Comparison of ENCODE assay signal across 23 cellular contexts in the genomic region with DNA sequence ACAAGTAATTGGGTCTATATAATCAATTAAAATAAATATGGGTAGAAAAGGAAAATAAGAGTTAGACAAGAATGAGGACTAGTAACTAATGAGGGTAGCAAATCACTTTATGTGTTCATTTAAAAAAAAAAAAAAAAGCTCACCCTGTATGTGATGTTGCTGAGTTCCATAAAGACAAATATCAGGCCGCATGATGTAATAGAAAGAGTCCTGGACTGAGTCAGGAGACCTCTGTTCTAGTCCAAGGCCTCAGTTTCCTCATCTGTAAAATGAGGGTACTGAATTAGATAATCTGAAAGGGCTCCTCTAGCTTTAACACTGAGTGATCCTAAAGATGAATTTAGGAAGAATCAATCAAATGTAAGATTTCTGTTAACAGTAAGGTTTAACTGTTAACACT.
"Had no signal": no experiment of that assay in that cellular context is flagged by ENCODE, and none has a peak within 500 bp of the region (broad histone marks: within the 10 kb centered on the region; RNA-seq: fewer than 3 reads in every experiment).

No MANE protein-coding gene starts in this region.

- H3K27ac ChIP-seq: dorsolateral prefrontal cortex, lower lobe of right lung, neural progenitor cell, parathyroid adenoma, prostate gland, right atrium auricular region, skin epidermis, spleen, testis, tibial artery had no signal

- H3K4me3 ChIP-seq: dorsolateral prefrontal cortex, lower lobe of right lung, neural progenitor cell, prostate gland, right atrium auricular region, skin epidermis, spleen, testis, tibial artery had no signal

- H3K9me3 Mint-ChIP-seq: immature natural killer cell, nephron had no signal

- H3K9me3 ChIP-seq: lower lobe of right lung, prostate gland, right atrium auricular region, spleen, testis, tibial artery had no signal

- H3K27me3 Mint-ChIP-seq: stimulated activated memory B cell treated with anti-CD40 and anti-IgM and Interleukin-4, amounts not matched to agents 10 μg/mL and 1 μg/mL and 100 μg/mL, for 72 hours; type B pancreatic cell had no signal

- H3K4me1 Mint-ChIP-seq: neural progenitor cell had no signal

- H3K27ac Mint-ChIP-seq: immature natural killer cell; neural progenitor cell; stimulated activated memory B cell treated with anti-CD40 and anti-IgM and Interleukin-4, amounts not matched to agents 10 μg/mL and 1 μg/mL and 100 μg/mL, for 72 hours; type B pancreatic cell had no signal

- H3K4me1 ChIP-seq: lower lobe of right lung, neural progenitor cell, parathyroid adenoma, prostate gland, testis had no signal

- H3K36me3 ChIP-seq: lower lobe of right lung, prostate gland, right atrium auricular region, tibial artery had no signal

- H3K27me3 ChIP-seq: dorsolateral prefrontal cortex, neural progenitor cell, right atrium auricular region, spleen, testis, tibial artery had no signal

- H3K4me3 Mint-ChIP-seq: immature natural killer cell; nephron; neural progenitor cell; stimulated activated memory B cell treated with anti-CD40 and anti-IgM and Interleukin-4, amounts not matched to agents 10 μg/mL and 1 μg/mL and 100 μg/mL, for 72 hours; type B pancreatic cell had no signal

- DNase-seq: dorsolateral prefrontal cortex; effector CD4-positive, alpha-beta T cell; hypothalamus; immature natural killer cell; islet precursor cell; kidney glomerular epithelial cell; left colon; left ventricle myocardium superior; lower lobe of right lung; spleen; stimulated activated CD4-positive, alpha-beta T cell treated with anti-CD3 and anti-CD28 coated beads, Interleukin-4, amount 100 ng/mL, for 4 hours; stimulated activated naive CD8-positive, alpha-beta T cell treated with anti-CD3 and anti-CD28 coated beads, Interleukin-15, Interleukin-2, amounts not matched to agents 100 U/mL and 50 U/mL, for 24 hours; substantia nigra; testis; tibial artery had no signal

- ATAC-seq: left colon; left ventricle myocardium superior; lower lobe of right lung; stimulated activated memory B cell treated with anti-CD40 and anti-IgM and Interleukin-4, amounts not matched to agents 10 μg/mL and 1 μg/mL and 100 μg/mL, for 72 hours; stimulated activated naive CD8-positive, alpha-beta T cell treated with anti-CD3 and anti-CD28 coated beads, Interleukin-15, Interleukin-2, amounts not matched to agents 100 U/mL and 50 U/mL, for 24 hours had no signal
